Comparison of ENCODE assay signal across 8 cellular contexts in the genomic region with DNA sequence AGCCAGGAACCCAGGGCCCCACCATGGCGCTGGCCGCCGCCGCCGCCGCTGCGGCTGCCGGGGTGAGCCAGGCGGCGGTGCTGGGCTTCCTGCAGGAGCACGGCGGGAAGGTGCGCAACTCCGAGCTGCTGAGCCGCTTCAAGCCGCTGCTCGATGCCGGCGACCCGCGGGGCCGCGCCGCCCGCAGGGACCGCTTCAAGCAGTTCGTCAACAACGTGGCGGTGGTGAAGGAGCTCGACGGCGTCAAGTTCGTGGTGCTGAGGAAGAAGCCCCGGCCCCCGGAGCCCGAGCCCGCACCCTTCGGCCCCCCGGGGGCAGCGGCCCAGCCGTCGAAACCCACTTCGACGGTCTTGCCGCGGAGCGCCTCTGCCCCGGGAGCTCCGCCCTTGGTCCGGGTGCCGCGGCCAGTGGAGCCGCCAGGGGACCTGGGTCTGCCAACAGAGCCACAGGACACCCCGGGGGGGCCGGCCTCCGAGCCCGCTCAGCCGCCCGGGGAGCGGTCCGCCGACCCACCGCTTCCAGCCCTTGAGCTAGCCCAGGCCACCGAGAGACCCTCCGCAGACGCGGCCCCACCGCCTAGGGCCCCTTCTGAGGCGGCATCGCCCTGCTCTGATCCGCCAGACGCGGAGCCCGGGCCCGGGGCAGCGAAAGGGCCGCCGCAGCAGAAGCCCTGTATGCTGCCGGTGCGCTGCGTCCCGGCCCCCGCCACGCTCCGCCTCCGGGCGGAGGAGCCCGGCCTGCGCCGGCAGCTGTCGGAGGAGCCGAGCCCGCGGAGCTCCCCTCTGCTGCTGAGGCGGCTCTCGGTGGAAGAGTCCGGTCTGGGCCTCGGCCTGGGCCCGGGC. TPM values are rescaled to one million over a fixed set of nuclear protein-coding genes. Genes with fewer than 3 reads are reported as not detected.
DNase-seq lines count a peak whose midpoint lies in the region; ATAC-seq and TF ChIP-seq lines count a peak whose summit lies in the region.

No MANE protein-coding gene starts in this region.

- peaks cover 7% of the 10 kb centered on the region for H3K4me1 ChIP-seq in neuron (ENCODE audit: insufficient read depth, low read length)

- peak; percentile 43 for DNase-seq in NCI-H82 (lab: John Stamatoyannopoulos, UW)
- DNase-seq in NCI-H82 treated with DMSO at 0.1 percent for 48 hours (lab: John Stamatoyannopoulos, UW; ENCODE audit: unreplicated experiment) = no peak

- H3K4me3 ChIP-seq in neuron (ENCODE audit: low read length) = no peak overlapping the region

- peaks cover 8% of the 10 kb centered on the region for H3K9me3 ChIP-seq in neuron (ENCODE audit: low read length)

- TF ChIP-seq CTCF in VCaP (conservative IDR thresholded peaks at IDR 0.05) = no peak

- H3K36me3 ChIP-seq in neuron (ENCODE audit: insufficient read depth, low read length) = no peaks in the 10 kb centered on the region

- H3K27ac ChIP-seq in VCaP = peak overlapping the region; percentile 27; the same call in 1 of the 2 replicates

- H3K27me3 ChIP-seq in neuron (ENCODE audit: insufficient read depth, low read length) = peaks cover 71% of the 10 kb centered on the region

- peak; percentile 55 for ATAC-seq in esophagus mucosa
- no peak for ATAC-seq in HG03097 (IDR thresholded peaks at IDR 0.05; ENCODE audit: low FRiP score, unreplicated experiment)
- no peak for ATAC-seq in HG03457 (IDR thresholded peaks at IDR 0.05; ENCODE audit: unreplicated experiment)
- no peak for ATAC-seq in GM18861 (IDR thresholded peaks at IDR 0.05; ENCODE audit: unreplicated experiment)

- H2AFZ ChIP-seq in neuron (ENCODE audit: low read depth, low read length) = peak overlapping the region; percentile 54

RNA-seq across cellular contexts. Expression of a gene that starts 0.7 kb away (rescaled TPM):
- total RNA-seq in esophagus mucosa = 0.04 TPM

RNA-seq across cellular contexts. Expression of a gene that starts 16.6 kb away (rescaled TPM):
- 6.9 TPM for total RNA-seq in esophagus mucosa

RNA-seq across cellular contexts. Expression of a gene that starts 36.8 kb away (rescaled TPM):
- 46.0 TPM for total RNA-seq in esophagus mucosa

RNA-seq across cellular contexts. Expression of a gene that starts 52.4 kb away (rescaled TPM):
- 0.36 TPM for total RNA-seq in esophagus mucosa

RNA-seq across cellular contexts. Expression of a gene that starts 52.6 kb away (rescaled TPM):
- 509 TPM for total RNA-seq in esophagus mucosa
